In genomic region chr4:77845400-77845799, GRCh38 we compare ENCODE assay signal across 14 cellular contexts.
"Had no signal": no experiment of that assay in that cellular context is flagged by ENCODE, and none has a peak within 500 bp of the region (broad histone marks: within the 10 kb centered on the region; RNA-seq: fewer than 3 reads in every experiment).

No MANE protein-coding gene starts in this region.

- H3K9me3 Mint-ChIP-seq: central memory CD8-positive, alpha-beta T cell; memory B cell; naive B cell; neural crest cell; T-helper 1 cell treated with Interleukin-12 subunit alpha and Interleukin-12 subunit beta and Interleukin-4 antibody, amounts not matched to agents 30 μg/mL and 1 μg/mL, for 36 hours had no signal

- H3K27ac Mint-ChIP-seq: memory B cell; T-helper 1 cell treated with Interleukin-12 subunit alpha and Interleukin-12 subunit beta and Interleukin-4 antibody, amounts not matched to agents 30 μg/mL and 1 μg/mL, for 36 hours had no signal

- H3K27me3 Mint-ChIP-seq: central memory CD8-positive, alpha-beta T cell; memory B cell; naive B cell had no signal

- DNase-seq: activated CD8-positive, alpha-beta memory T cell treated with anti-CD3 and anti-CD28 coated beads for 24 hours; activated gamma-delta T cell treated with Interleukin-2 at 50 U/mL for 16 hours; aorta; effector CD4-positive, alpha-beta T cell; mucosa of descending colon; naive B cell; retina; stimulated activated naive CD4-positive, alpha-beta T cell treated with Interleukin-2 at 50 U/mL for 16 hours; transverse colon; uterus had no signal

- H3K4me3 Mint-ChIP-seq: central memory CD8-positive, alpha-beta T cell; memory B cell; naive B cell; neural crest cell; T-helper 1 cell treated with Interleukin-12 subunit alpha and Interleukin-12 subunit beta and Interleukin-4 antibody, amounts not matched to agents 30 μg/mL and 1 μg/mL, for 36 hours had no signal

- H3K36me3 Mint-ChIP-seq: memory B cell, naive B cell had no signal

- H3K4me1 Mint-ChIP-seq: memory B cell, naive B cell had no signal
